In the genomic region with DNA sequence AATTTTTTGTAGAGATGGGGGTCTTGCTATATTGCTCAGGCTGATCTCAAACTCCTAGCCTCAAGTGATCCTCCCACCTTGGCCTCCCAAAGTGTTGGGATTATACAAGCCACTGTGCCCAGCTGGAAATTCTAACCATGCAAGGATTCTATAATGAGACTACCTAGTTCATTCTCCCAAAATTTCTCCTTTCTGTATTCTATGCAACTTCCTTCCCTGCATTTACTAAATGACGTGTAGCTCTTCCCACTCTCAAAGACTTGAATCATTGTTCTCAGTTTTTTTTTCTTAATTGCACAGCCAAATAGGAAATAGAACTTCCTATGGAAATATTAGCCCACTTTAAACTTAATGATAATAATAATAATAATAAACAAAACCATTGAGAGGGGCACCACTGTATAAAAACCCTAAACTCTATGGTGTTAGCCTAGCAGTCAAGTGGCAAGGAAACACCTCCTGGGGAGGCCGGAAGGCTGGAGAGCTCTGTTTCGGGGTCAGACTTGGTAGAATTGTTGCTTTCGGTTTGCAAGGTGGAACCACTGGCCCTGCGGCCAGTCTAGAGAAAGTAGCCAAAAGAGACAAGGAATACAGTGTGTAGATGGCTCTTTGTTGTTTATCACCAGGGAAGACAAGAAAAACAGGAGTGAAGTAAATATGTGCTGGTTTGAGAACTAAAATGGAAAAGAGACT, we compare ENCODE assay signal across 21 cellular contexts. TPM values are rescaled to one million over a fixed set of nuclear protein-coding genes. Genes with fewer than 3 reads are reported as not detected.
A peak's percentile ranks its signal among the peaks of the same experiment; 100 is the strongest.
DNase-seq lines count a peak whose midpoint lies in the region; ATAC-seq and TF ChIP-seq lines count a peak whose summit lies in the region.
"Had no signal": no experiment of that assay in that cellular context is flagged by ENCODE, and none has a peak within 500 bp of the region (broad histone marks: within the 10 kb centered on the region; RNA-seq: fewer than 3 reads in every experiment).

No MANE protein-coding gene starts in this region.

- no peak overlapping the region for H3K4me3 Mint-ChIP-seq in endothelial cell (ENCODE audit: unreplicated experiment)
- H3K4me3 Mint-ChIP-seq: CD4-positive, CD25-positive, alpha-beta regulatory T cell had no signal

- ATAC-seq in heart left ventricle, result peak in 1 of 4 donors; percentile 68
- ATAC-seq: HepG2, PC-3 had no signal

- H3K9me3 Mint-ChIP-seq in endothelial cell (ENCODE audit: unreplicated experiment), result no peaks in the 10 kb centered on the region
- H3K9me3 Mint-ChIP-seq: CD4-positive, CD25-positive, alpha-beta regulatory T cell had no signal

- no peaks in the 10 kb centered on the region for H3K27me3 Mint-ChIP-seq in endothelial cell (ENCODE audit: unreplicated experiment)
- H3K27me3 Mint-ChIP-seq: CD4-positive, CD25-positive, alpha-beta regulatory T cell had no signal

- no peak for DNase-seq in heart left ventricle
- no peak for DNase-seq in cardiac septum (ENCODE audit: low spot score)
- DNase-seq in OCI-M1 (lab: John Stamatoyannopoulos, UW), result peak; percentile 3
- DNase-seq in endothelial cell (ENCODE audit: low spot score), result no peak
- no peak for DNase-seq in spleen
- DNase-seq in stimulated activated CD4-positive, alpha-beta T cell treated with anti-CD3 and anti-CD28 coated beads, Interleukin-4, amount 100 ng/mL, for 24 hours, result no peak
- no peak for DNase-seq in SKM-1 treated with dmso at 0.1 percent for 144 hours (lab: John Stamatoyannopoulos, UW; ENCODE audit: unreplicated experiment)
- DNase-seq: 8988T; CD4-positive, CD25-positive, alpha-beta regulatory T cell; H7; Karpas-422; NCI-H1105; NCI-H1436 treated with DMSO at 0.1 percent for 48 hours; NCI-H187 treated with DMSO at 0.1 percent for 48 hours; NCI-H2171 treated with DMSO at 0.1 percent for 48 hours; NCI-H345; NCI-H524; NCI-H748 treated with DMSO at 0.1 percent for 48 hours; PC-3 had no signal

- peaks cover 0 to 20% (median 11%) of the 10 kb centered on the region in 12 donors for H3K4me1 ChIP-seq in heart left ventricle
- H3K4me1 ChIP-seq in spleen, result peaks cover 0 to 21% (median 5%) of the 10 kb centered on the region in 6 donors
- H3K4me1 ChIP-seq: SJSA1 had no signal

- intact Hi-C loops in heart left ventricle (cut with DNase I), result no loop called here
- intact Hi-C loops in cardiac septum (cut with DNase I), result no loop called here
- intact Hi-C loops in spleen (cut with DNase I; ENCODE audit: low total_unique reads), result no loop called here

- peaks cover 0 to 21% (median 11%) of the 10 kb centered on the region in 9 donors for H3K36me3 ChIP-seq in heart left ventricle
- peaks cover 0 to 28% (median 7%) of the 10 kb centered on the region in 6 donors for H3K36me3 ChIP-seq in spleen
- H3K36me3 ChIP-seq: SJSA1 had no signal

- TF ChIP-seq POLR2A in heart left ventricle (IDR thresholded peaks at IDR 0.05) (no peak), spleen (IDR thresholded peaks at IDR 0.05) (no peak)

- H3K27ac ChIP-seq in heart left ventricle (peak overlapping the region in 7 of 12 donors; percentile 24 to 65 (median 36)), spleen (peak overlapping the region in 6 of 8 donors; percentile 1 to 70 (median 46))
- H3K27ac ChIP-seq: SJSA1 had no signal

- H3K27ac Mint-ChIP-seq in endothelial cell (ENCODE audit: unreplicated experiment), result peak overlapping the region; percentile 77
- H3K27ac Mint-ChIP-seq: CD4-positive, CD25-positive, alpha-beta regulatory T cell had no signal

- H3K36me3 Mint-ChIP-seq in endothelial cell (ENCODE audit: low read depth, unreplicated experiment), result peaks cover 4% of the 10 kb centered on the region

- TF ChIP-seq CTCF in heart left ventricle (IDR thresholded peaks at IDR 0.05) (no peak), endothelial cell (IDR thresholded peaks at IDR 0.05; ENCODE audit: unreplicated experiment) (no peak), spleen (IDR thresholded peaks at IDR 0.05 in 8 of 11, conservative IDR thresholded peaks at IDR 0.05 in 3 of 11) (no peak)

- H3K4me3 ChIP-seq in heart left ventricle, result peak overlapping the region in 7 of 12 donors; percentile 6 to 40 (median 22)
- peak overlapping the region in 2 of 8 donors; percentile 10 to 17 for H3K4me3 ChIP-seq in spleen
- H3K4me3 ChIP-seq: SJSA1 had no signal

- no peaks in the 10 kb centered on the region for H3K9me3 ChIP-seq in heart left ventricle
- no peaks in the 10 kb centered on the region for H3K9me3 ChIP-seq in spleen
- H3K9me3 ChIP-seq: SJSA1 had no signal

- H3K27me3 ChIP-seq in heart left ventricle, result no peaks in the 10 kb centered on the region
- H3K27me3 ChIP-seq in spleen (replicated peaks in 1 of 7), result no peaks in the 10 kb centered on the region
- H3K27me3 ChIP-seq: SJSA1 had no signal

- peaks cover 10% of the 10 kb centered on the region for H3K4me1 Mint-ChIP-seq in endothelial cell (ENCODE audit: unreplicated experiment)

- 60 to 74% (median 66%) methylated on average over 5 of the region's 5 CpGs for WGBS in heart left ventricle, 4 donors
- WGBS in spleen, 5 donors, result 69 to 72% (median 70%) methylated on average over 5 of the region's 5 CpGs

RNA-seq across cellular contexts. Expression of a gene that starts 40.0 kb away (rescaled TPM):
- 10 to 100 TPM; 25.2 to 94.1 (median 72.2) TPM for total RNA-seq in heart left ventricle
- polyA plus RNA-seq in heart left ventricle, result 10 to 100 TPM; 40.5 to 88.8 TPM
- total RNA-seq in cardiac septum, result 23.7 TPM
- total RNA-seq in endothelial cell (ENCODE audit: unreplicated experiment), result 3.9 TPM
- 10 to 100 TPM in 5 of 7 donors, 1 to 10 TPM in 2; 5.5 to 26.9 (median 20.3) TPM for total RNA-seq in spleen
- 10 to 100 TPM in 2 of 3 donors, 1 to 10 TPM in 1; 5.5 to 16.1 (median 10.9) TPM for polyA plus RNA-seq in spleen
- total RNA-seq: SJSA1 had no signal

RNA-seq across cellular contexts. Expression of a gene that starts 51.1 kb away (rescaled TPM):
- total RNA-seq in heart left ventricle (10 to 100 TPM; 32.6 to 82.4 (median 51.3) TPM), cardiac septum (51.9 TPM), endothelial cell (ENCODE audit: unreplicated experiment) (44.7 TPM), spleen (100 to 1,000 TPM in 2 of 7 donors, 10 to 100 TPM in 5; 30.6 to 130 (median 50.0) TPM)
- polyA plus RNA-seq in heart left ventricle (10 to 100 TPM; 10.9 to 23.9 TPM), spleen (10 to 100 TPM in 1 of 3 donors, 1 to 10 TPM in 2; 6.3 to 10.5 (median 6.7) TPM)
